Comparison of ENCODE assay signal across 8 cellular contexts in genomic region chr2:54206596-54206995, GRCh38. TPM values are rescaled to one million over a fixed set of nuclear protein-coding genes. Genes with fewer than 3 reads are reported as not detected.
DNase-seq lines count a peak whose midpoint lies in the region; ATAC-seq, FAIRE-seq and TF ChIP-seq lines count a peak whose summit lies in the region.

No MANE protein-coding gene starts in this region.

- no peaks in the 10 kb centered on the region; the same call in 2 of the 3 replicates for H3K79me2 ChIP-seq in K562 (ENCODE audit: control insufficient read depth, insufficient read depth, low read length)
- H3K79me2 ChIP-seq in HepG2 (ENCODE audit: insufficient read depth, low read length): no peaks in the 10 kb centered on the region

- H3K27me3 ChIP-seq in K562 (ENCODE audit: control insufficient read depth in 2 of 2, insufficient read depth in 2 of 2, low read length in 2 of 2) (no peaks in the 10 kb centered on the region), HepG2 (ENCODE audit: control insufficient read depth in 1 of 2, insufficient read depth in 2 of 2, low read length in 2 of 2) (no peaks in the 10 kb centered on the region)

- DNase-seq in A172 (ENCODE audit: low spot score) (peak; percentile 35), NB4 (ENCODE audit: low read depth) (peak; percentile 48), K562 (ENCODE audit: extremely low read depth in 1 of 4, low spot score in 3 of 4) (peak; percentile 22 to 30 (median 24)), HepG2 (ENCODE audit: low spot score) (peak; percentile 50), NK-92 (lab: John Stamatoyannopoulos, UW; ENCODE audit: unreplicated experiment) (no peak)

- H3K36me3 ChIP-seq in K562 (ENCODE audit: control insufficient read depth, insufficient read depth, low read length) (no peaks in the 10 kb centered on the region), HepG2 (replicated peaks in 1 of 2; ENCODE audit: control insufficient read depth in 1 of 2, insufficient read depth in 2 of 2, low read length in 2 of 2) (no peaks in the 10 kb centered on the region)

- H3K4me3 ChIP-seq in NB4 (ENCODE audit: low read depth, low read length): no peak overlapping the region
- no peak overlapping the region for H3K4me3 ChIP-seq in K562
- H3K4me3 ChIP-seq in HepG2 (replicated peaks in 1 of 3; ENCODE audit: insufficient read depth in 1 of 3, low read depth in 2 of 3, low read length in 3 of 3): no peak overlapping the region

- ATAC-seq in K562 (peak; percentile 79), HepG2 (no peak), GM18502 (IDR thresholded peaks at IDR 0.05; ENCODE audit: poor library complexity, unreplicated experiment) (no peak), HG02623 (IDR thresholded peaks at IDR 0.05; ENCODE audit: unreplicated experiment) (no peak)

- H3K4me1 ChIP-seq in K562 (replicated peaks in 1 of 2; ENCODE audit: control insufficient read depth in 2 of 2, insufficient read depth in 2 of 2, low read length in 2 of 2): no peaks in the 10 kb centered on the region
- H3K4me1 ChIP-seq in HepG2 (ENCODE audit: insufficient read depth, low read length): peaks cover 65% of the 10 kb centered on the region

- H3K9me3 ChIP-seq in K562 (replicated peaks; ENCODE audit: control insufficient read depth, insufficient read depth, low read depth, low read length) (no peaks in the 10 kb centered on the region), HepG2 (ENCODE audit: low read length) (peaks cover 5% of the 10 kb centered on the region)

- no peaks in the 10 kb centered on the region for H3K9me1 ChIP-seq in K562 (ENCODE audit: control insufficient read depth, insufficient read depth, low read length)

- in situ Hi-C loops in K562 (cut with MboI) (no loop called here), HepG2 (cut with HindIII; ENCODE audit: extremely low pct_ligation_motif_present, low pct_unique_long_range_greater_than_20kb) (no loop called here)

- TF ChIP-seq RAD21 in K562 (CRISPR knock-in tag; conservative IDR thresholded peaks at IDR 0.05 in 1 of 2, IDR thresholded peaks at IDR 0.05 in 1 of 2): peak; percentile 49 to 64
- peak; percentile 36; the same call in 1 of the 2 replicates for TF ChIP-seq RAD21 in HepG2 (CRISPR knock-in tag; IDR thresholded peaks at IDR 0.05)

- CTCF ChIA-PET in K562 (lab: Yijun Ruan, JAX; ENCODE audit: low intra/inter-chr PET ratio): no interaction called here
- CTCF ChIA-PET in HepG2 (lab: Yijun Ruan, JAX; ENCODE audit: low intra/inter-chr PET ratio, low total read pairs): no interaction called here

- no peak overlapping the region for H3K27ac ChIP-seq in K562 (ENCODE audit: extremely low read depth, low read depth, low read length)
- H3K27ac ChIP-seq in HepG2 (ENCODE audit: extremely low read length, insufficient read depth, low read length): no peak overlapping the region

- intact Hi-C loops in K562 (cut with micrococcal nuclease) (loop anchor here (5.0 kb wide), 1 partner anchor 296 kb away; no protein-coding TSS in a partner anchor), HepG2 (cut with micrococcal nuclease; ENCODE audit: unreplicated experiment) (loop anchor here (10.0 kb wide), 1 partner anchor 118 kb away; no protein-coding TSS in a partner anchor)

- H4K20me1 ChIP-seq in K562 (replicated peaks; ENCODE audit: control insufficient read depth, insufficient read depth, low read length) (no peaks in the 10 kb centered on the region), HepG2 (ENCODE audit: insufficient read depth, low read length) (no peaks in the 10 kb centered on the region)

- POLR2A ChIA-PET in K562 (lab: Yijun Ruan, JAX): no interaction called here
- POLR2A ChIA-PET in HepG2 (lab: Yijun Ruan, JAX): no interaction called here

- no peak overlapping the region for H3K4me2 ChIP-seq in K562 (ENCODE audit: insufficient read depth, low read length)
- H3K4me2 ChIP-seq in HepG2 (ENCODE audit: low read depth, low read length): no peak overlapping the region

- TF ChIP-seq EP300 in K562 (IDR thresholded peaks at IDR 0.05; ENCODE audit: low read length): no peak
- no peak for TF ChIP-seq EP300 in HepG2 (IDR thresholded peaks at IDR 0.05; ENCODE audit: low read depth in 2 of 2, low read length in 2 of 2)
- TF ChIP-seq EP300 in HepG2 (CRISPR knock-in tag; IDR thresholded peaks at IDR 0.05; ENCODE audit: borderline replicate concordance): no peak

- H3K9ac ChIP-seq in K562 (ENCODE audit: insufficient read depth in 1 of 2, low read depth in 2 of 2, low read length in 2 of 2): no peak overlapping the region
- no peak overlapping the region for H3K9ac ChIP-seq in HepG2 (ENCODE audit: insufficient read depth, low read depth, low read length)

- WGBS in K562 (ENCODE audit: insufficient coverage, low coverage, missing lambda C conversion rate): 40% methylated on average over 2 of the region's 2 CpGs
- 95% methylated on average over 2 of the region's 2 CpGs for WGBS in HepG2 (ENCODE audit: low lambda C conversion rate)

- BruUV-seq in K562 (replicated peaks; lab: Mats Ljungman, UMichigan) (no TSS peak), HepG2 (replicated peaks; lab: Mats Ljungman, UMichigan) (no TSS peak)

- peak; percentile 43 for TF ChIP-seq CTCF in GM12873 (IDR thresholded peaks at IDR 0.05; ENCODE audit: insufficient read depth, low read depth, low read length, missing control alignments)
- TF ChIP-seq CTCF in NB4 (IDR thresholded peaks at IDR 0.05; ENCODE audit: low read depth, low read length): peak; percentile 40
- peak; percentile 27 to 68 (median 64); a peak in 4 of 6 replicates for TF ChIP-seq CTCF in K562 (IDR thresholded peaks at IDR 0.05 in 2 of 3, conservative IDR thresholded peaks at IDR 0.05 in 1 of 3; ENCODE audit: insufficient read depth in 2 of 3, low read depth in 1 of 3, low read length in 3 of 3)
- peak; percentile 33; the same call in 1 of the 2 replicates for TF ChIP-seq CTCF in HepG2 (CRISPR knock-in tag; IDR thresholded peaks at IDR 0.05)

- no peak for TF ChIP-seq POLR2A in NB4 (IDR thresholded peaks at IDR 0.05; ENCODE audit: extremely low read depth, insufficient read length)
- no peak for TF ChIP-seq POLR2A in K562 (conservative IDR thresholded peaks at IDR 0.05)
- TF ChIP-seq POLR2A in HepG2 (IDR thresholded peaks at IDR 0.05; ENCODE audit: insufficient read depth in 1 of 2, low read depth in 2 of 2, low read length in 2 of 2): no peak

- H2AFZ ChIP-seq in K562 (ENCODE audit: low read depth, low read length) (no peak overlapping the region), HepG2 (ENCODE audit: low read length) (no peak overlapping the region)

- FAIRE-seq in K562 (lab: Jason Lieb, UNC): peak; percentile 77
- no peak for FAIRE-seq in HepG2 (lab: Jason Lieb, UNC)

TF ChIP-seq in K562, 482 proteins besides CTCF, POLR2A, EP300 and RAD21 (continues in another document):
- TF ChIP-seq RFX1 (IDR thresholded peaks at IDR 0.05): no peak

TF ChIP-seq in HepG2, 621 proteins besides CTCF, POLR2A, EP300 and RAD21 (continues in another document):
- TF ChIP-seq REPIN1 (CRISPR knock-in tag; IDR thresholded peaks at IDR 0.05; ENCODE audit: borderline replicate concordance, low read depth) (no peak), ZNF766 (CRISPR knock-in tag; IDR thresholded peaks at IDR 0.05; ENCODE audit: borderline replicate concordance) (no peak), NAIF1 (CRISPR knock-in tag; IDR thresholded peaks at IDR 0.05; ENCODE audit: borderline replicate concordance) (no peak), ZNF44 (CRISPR knock-in tag; IDR thresholded peaks at IDR 0.05) (no peak), STAG1 (CRISPR knock-in tag; IDR thresholded peaks at IDR 0.05) (peak; percentile 57)

RNA-seq across cellular contexts. Expression of gene TSPYL6, which starts 49.4 kb away (rescaled TPM):
- not detected in 2 replicates for total RNA-seq in A172 (2014; rRNA removed; shearing (Covaris generic))
- 24.7 and 33.3 TPM in 2 replicates for total RNA-seq in K562 (2011; cell fraction: chromatin; rRNA removed; ENCODE audit: low replicate concordance)
- 15.7 and 23.2 TPM in 2 replicates for total RNA-seq in K562 (2011; cell fraction: nucleolus; rRNA removed)
- total RNA-seq in K562 (2011; cell fraction: nucleoplasm; rRNA removed): 29.8 and 32.1 TPM in 2 replicates
- 8.7 and 12.7 TPM in 2 replicates for total RNA-seq in K562 (2014; rRNA removed)
- total RNA-seq in K562 (2014; rRNA removed; fragmentation: Illumina TruSeq; extraction: Trizol): 9.8 and 10.1 TPM in 2 replicates
- 7.6 TPM in 2 replicates for total RNA-seq in K562 (2015; rRNA removed; fragmentation: Illumina TruSeq; extraction: Trizol)
- 8.8 and 9.4 TPM in 2 replicates for total RNA-seq in K562 (2021)
- polyA plus RNA-seq in K562 (2011; rRNA removed): 1.7 and 2.2 TPM in 2 replicates
- 1.2 and 1.8 TPM in 2 replicates for polyA plus RNA-seq in K562 (2011; cell fraction: cytosol; rRNA removed)
- 2.7 and 3.1 TPM in 2 replicates for polyA plus RNA-seq in K562 (2011; cell fraction: nucleus; rRNA removed)
- polyA plus RNA-seq in K562 (2012): 6.3 and 10.7 TPM in 2 replicates
- 8.3 and 8.4 TPM in 2 replicates for polyA plus RNA-seq in K562 (2014; fragmentation: Illumina TruSeq; extraction: Trizol)
- 1 to 10 TPM; 1.5 to 1.8 TPM for polyA plus RNA-seq in K562 (2014; fragmentation: Nextera tagmentation; extraction: Ambion mirVana)
- polyA plus RNA-seq in K562 (2014; rRNA removed): 6.2 and 7.1 TPM in 2 replicates
- 3.1 and 4.5 TPM in 2 replicates for polyA minus RNA-seq in K562 (2011; rRNA and poly(A)+ RNA removed)
- polyA minus RNA-seq in K562 (2011; cell fraction: cytosol; rRNA and poly(A)+ RNA removed): 1.1 and 1.5 TPM in 2 replicates
- 4.8 and 7.9 TPM in 2 replicates for polyA minus RNA-seq in K562 (2011; cell fraction: nucleus; rRNA and poly(A)+ RNA removed)
- total RNA-seq in HepG2 (2016; rRNA removed; fragmentation: Illumina TruSeq; extraction: Trizol): not detected in 2 replicates
- not detected in 2 replicates for total RNA-seq in HepG2 (2016; cell fraction: cytosol; rRNA removed; fragmentation: Illumina TruSeq; extraction: Trizol; ENCODE audit: low read depth)
- not detected in 2 replicates for total RNA-seq in HepG2 (2016; cell fraction: insoluble cytoplasmic fraction; rRNA removed; fragmentation: Illumina TruSeq; extraction: Trizol)
- not detected in 2 replicates for total RNA-seq in HepG2 (2016; cell fraction: membrane; rRNA removed; fragmentation: Illumina TruSeq; extraction: Trizol)
- total RNA-seq in HepG2 (2016; cell fraction: nucleus; rRNA removed; fragmentation: Illumina TruSeq; extraction: Trizol): not detected in 2 replicates
- polyA plus RNA-seq in HepG2 (2011; rRNA removed): 0.03 and 0.05 TPM in 2 replicates
- not detected in 2 replicates for polyA plus RNA-seq in HepG2 (2011; cell fraction: cytosol; rRNA removed)
- polyA plus RNA-seq in HepG2 (2011; cell fraction: nucleus; rRNA removed): 0.05 TPM in 1 of 2 replicates, not detected in the other
- 0.08 TPM in 1 of 2 replicates, not detected in the other for polyA plus RNA-seq in HepG2 (2012)
- polyA plus RNA-seq in HepG2 (2016; cell fraction: cytosol; fragmentation: Illumina TruSeq; extraction: Trizol; ENCODE audit: low read depth): not detected in 2 replicates
- not detected in 2 replicates for polyA plus RNA-seq in HepG2 (2016; cell fraction: insoluble cytoplasmic fraction; fragmentation: Illumina TruSeq; extraction: Trizol; ENCODE audit: low read depth)
- polyA plus RNA-seq in HepG2 (2016; cell fraction: membrane; fragmentation: Illumina TruSeq; extraction: Trizol; ENCODE audit: low read depth): not detected in 2 replicates
- polyA plus RNA-seq in HepG2 (2016; cell fraction: nucleus; fragmentation: Illumina TruSeq; extraction: Trizol; ENCODE audit: insufficient read depth, low read depth): not detected in 2 replicates
- 0.08 TPM in 1 of 2 replicates, not detected in the other for polyA minus RNA-seq in HepG2 (2011; rRNA and poly(A)+ RNA removed; ENCODE audit: low replicate concordance)
- not detected in 2 replicates for polyA minus RNA-seq in HepG2 (2011; cell fraction: cytosol; rRNA and poly(A)+ RNA removed)
- polyA minus RNA-seq in HepG2 (2011; cell fraction: nucleus; rRNA and poly(A)+ RNA removed): 0.26 TPM in 1 of 2 replicates, not detected in the other
